ENCODE assay signal across 8 cellular contexts in the genomic region with DNA sequence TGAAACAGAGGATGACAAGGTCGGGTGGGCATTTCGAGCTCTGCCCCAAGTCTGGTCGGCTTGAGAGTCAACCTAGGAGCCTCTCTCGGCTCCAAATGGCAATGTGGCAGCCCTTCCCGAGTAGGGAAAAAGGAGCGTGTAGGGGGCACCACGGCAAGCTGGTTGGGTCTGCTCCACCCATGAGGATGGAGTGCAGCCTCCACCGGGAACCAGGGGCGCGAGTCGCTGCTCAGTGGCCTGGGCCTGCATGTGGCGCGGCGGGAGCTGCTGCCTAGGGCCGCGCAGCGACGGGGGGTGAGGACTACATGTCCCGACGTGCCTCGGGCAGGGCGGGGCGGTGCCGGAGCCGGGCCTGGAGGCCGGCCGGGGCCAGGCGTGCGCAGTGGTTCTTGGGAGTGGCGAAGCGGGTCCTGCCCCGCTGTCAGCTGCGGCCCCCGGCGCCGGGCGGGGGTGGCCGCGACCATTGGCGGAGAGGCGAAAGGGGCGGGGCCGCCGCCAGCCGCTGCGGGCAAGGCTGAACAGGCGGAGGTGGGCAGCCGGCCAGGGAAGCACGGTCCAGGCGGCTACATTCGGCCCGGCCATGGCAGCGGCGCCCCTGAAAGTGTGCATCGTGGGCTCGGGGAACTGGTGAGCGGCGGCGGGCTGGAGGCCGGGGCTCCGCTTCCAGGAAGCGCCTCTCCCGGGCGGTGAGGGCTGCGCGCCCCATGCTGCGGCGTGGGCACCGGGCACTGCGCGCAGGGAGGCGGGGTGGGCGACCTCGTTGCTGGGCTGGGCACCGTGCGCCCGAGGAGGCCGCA. TPM values are rescaled to one million over a fixed set of nuclear protein-coding genes. Genes with fewer than 3 reads are reported as not detected.
DNase-seq lines count a peak whose midpoint lies in the region; ATAC-seq and TF ChIP-seq lines count a peak whose summit lies in the region.

TSS of gene GPD1L (plus strand) at position 489 of the 797 bp plus-strand sequence. CDS start at position 581, 92 bp downstream.

- intact Hi-C loops in PC-9 (cut with micrococcal nuclease; ENCODE audit: unreplicated experiment) = loop anchor here (2.0 kb wide), 1 partner anchor 62 kb away; no protein-coding TSS in a partner anchor

- H3K4me2 ChIP-seq in PC-9 = peak within 1 kb of the TSS; percentile 92

- peaks cover 31% of the 10 kb centered on the region for H3K79me2 ChIP-seq in PC-9 (ENCODE audit: low read depth)

- peak within 1 kb of the TSS; percentile 76 to 78 for H3K9ac ChIP-seq in mucosa of rectum (ENCODE audit: low read depth in 1 of 2, low read length in 2 of 2)

- H3K36me3 ChIP-seq in PC-9 (ENCODE audit: low read depth) = no peaks in the 10 kb centered on the region
- no peaks in the 10 kb centered on the region for H3K36me3 ChIP-seq in mucosa of rectum (ENCODE audit: control insufficient read depth in 2 of 2, insufficient read depth in 2 of 2, low read length in 2 of 2)

- peak; percentile 100 for ATAC-seq in GM21619 (IDR thresholded peaks at IDR 0.05; ENCODE audit: unreplicated experiment)

- H3K27ac ChIP-seq in PC-9 (peak within 1 kb of the TSS; percentile 61), mucosa of rectum (ENCODE audit: low read depth in 2 of 2, low read length in 2 of 2) (peak within 1 kb of the TSS; percentile 80 to 91)

- TF ChIP-seq CTCF in PC-9 (conservative IDR thresholded peaks at IDR 0.05) (no peak), epithelial cell of proximal tubule (conservative IDR thresholded peaks at IDR 0.05; ENCODE audit: low read depth, low read length) (no peak)

- POLR2A ChIA-PET in PC-9 (lab: Charles Lee; ENCODE audit: unreplicated experiment) = no interaction called here

- H3K27me3 ChIP-seq in PC-9 (ENCODE audit: insufficient read depth, low read depth) (no peaks in the 10 kb centered on the region), mucosa of rectum (ENCODE audit: control insufficient read depth in 2 of 2, insufficient read depth in 2 of 2, low read length in 2 of 2) (no peaks in the 10 kb centered on the region)

- no peaks in the 10 kb centered on the region for H3K9me2 ChIP-seq in PC-9 (ENCODE audit: insufficient read depth)

- TF ChIP-seq EP300 in Ishikawa (IDR thresholded peaks at IDR 0.05; ENCODE audit: borderline replicate concordance) = 0 out of 2 replicates have a peak, but pooled peaks have one; percentile 14

- no peaks in the 10 kb centered on the region for H4K20me1 ChIP-seq in PC-9 (ENCODE audit: insufficient read depth)

- H3F3A ChIP-seq in PC-9 (ENCODE audit: insufficient read depth, low read depth) = peaks cover 26% of the 10 kb centered on the region; the same call in 1 of the 2 replicates

- CTCF ChIA-PET in PC-9 (lab: Charles Lee) = no interaction called here

- no peak for TF ChIP-seq RAD21 in Ishikawa (IDR thresholded peaks at IDR 0.05; ENCODE audit: low read depth)

- peak within 1 kb of the TSS; percentile 75 for H2AFZ ChIP-seq in PC-9

- DNase-seq in DMS114 treated with DMSO at 0.1 percent for 48 hours (lab: John Stamatoyannopoulos, UW; ENCODE audit: unreplicated experiment) (peak; percentile 73), PC-9 (peak; percentile 73 to 95), epithelial cell of proximal tubule (ENCODE audit: low read depth) (peak; percentile 23)
- peak; percentile 92 for DNase-seq in activated T-cell treated with anti-CD3 and anti-CD28 coated beads, Interleukin-2, amount 50 U/mL, for 1 hour
- DNase-seq in stimulated activated CD8-positive, alpha-beta memory T cell treated with anti-CD3 and anti-CD28 coated beads, Interleukin-4, amount 100 ng/mL, for 4 hours (ENCODE audit: low read depth in 2 of 2, low spot score in 1 of 2) = peak; percentile 68 to 83

- no TSS peak for BruUV-seq in PC-9 (replicated peaks; lab: Mats Ljungman, UMichigan)

- H3K4me3 ChIP-seq in PC-9 = peak within 1 kb of the TSS; percentile 63
- H3K4me3 ChIP-seq in epithelial cell of proximal tubule (ENCODE audit: low read depth, low read length) = peak within 1 kb of the TSS; percentile 85
- peak within 1 kb of the TSS; percentile 70 to 88 for H3K4me3 ChIP-seq in mucosa of rectum (ENCODE audit: low read length in 2 of 2)

- H3K4me1 ChIP-seq in PC-9 (replicated peaks; ENCODE audit: insufficient read depth) = peaks cover 41% of the 10 kb centered on the region
- peaks cover 11 to 25% of the 10 kb centered on the region in 2 donors for H3K4me1 ChIP-seq in mucosa of rectum (ENCODE audit: control insufficient read depth in 2 of 2, insufficient read depth in 2 of 2, low read length in 2 of 2)

- H3K9me3 ChIP-seq in PC-9 (ENCODE audit: insufficient read depth, low read depth) (no peaks in the 10 kb centered on the region), mucosa of rectum (ENCODE audit: control insufficient read depth in 2 of 2, low read length in 2 of 2) (peaks cover 0 to 5% of the 10 kb centered on the region in 2 donors)

TF ChIP-seq in Ishikawa, 13 proteins besides CTCF, POLR2A, EP300 and RAD21:
- peak; percentile 64; the same call in 1 of the 2 replicates for TF ChIP-seq MAX (IDR thresholded peaks at IDR 0.05)
- TF ChIP-seq YY1 (IDR thresholded peaks at IDR 0.05; ENCODE audit: low read depth) = peak; percentile 60
- no peak for TF ChIP-seq TEAD4 (IDR thresholded peaks at IDR 0.05)
- TF ChIP-seq NFIC (IDR thresholded peaks at IDR 0.05) = peak; percentile 70
- no peak for TF ChIP-seq FOXM1 (IDR thresholded peaks at IDR 0.05; ENCODE audit: borderline replicate concordance, low read depth)
- TF ChIP-seq TAF1 (IDR thresholded peaks at IDR 0.05; ENCODE audit: low read depth) = peak; percentile 38; the same call in 1 of the 2 replicates

RNA-seq across cellular contexts. Expression of gene GPD1L, which starts in this region (rescaled TPM):
- total RNA-seq in PC-9 (2021) (10.3 and 11.2 TPM in 2 replicates), epithelial cell of proximal tubule (5.8 and 11.2 TPM in 2 replicates)

Comparison
In these comparisons a context has a peak if more than half of its experiments do, and no peak if none do; other contexts are left out.
1. Peak in every context shown above with its lines: DNase-seq, ATAC-seq, H3K4me3 ChIP-seq and H3K27ac ChIP-seq.
2. DNase-seq: peak in every context shown above with its lines; median percentile 92 in activated T-cell treated with anti-CD3 and anti-CD28 coated beads, Interleukin-2, amount 50 U/mL, for 1 hour; 84 in PC-9; 76 in stimulated activated CD8-positive, alpha-beta memory T cell treated with anti-CD3 and anti-CD28 coated beads, Interleukin-4, amount 100 ng/mL, for 4 hours; 73 in DMS114 treated with DMSO at 0.1 percent for 48 hours; 23 in epithelial cell of proximal tubule.